16 cellular contexts compared by ENCODE assay signal in the genomic region with DNA sequence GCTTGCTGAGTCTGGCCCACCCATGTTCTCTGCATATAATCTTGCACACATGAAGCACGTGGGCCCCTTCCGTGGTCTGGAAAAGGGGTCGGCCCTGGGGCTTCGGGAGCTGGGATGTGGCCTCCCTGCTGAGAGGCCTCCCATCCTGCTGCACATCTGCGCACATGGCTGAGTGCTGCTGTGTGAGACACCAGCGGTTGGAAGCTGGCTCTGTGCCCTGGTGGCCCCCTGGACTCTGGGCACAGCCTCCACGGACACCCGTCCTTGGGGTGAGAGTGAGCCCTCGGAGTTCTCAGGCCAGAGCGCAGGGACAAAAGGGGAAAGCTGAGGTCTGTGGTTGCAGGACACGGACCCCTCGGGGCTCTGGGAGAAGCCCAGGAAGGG.
DNase-seq lines count a peak whose midpoint lies in the region; ATAC-seq, FAIRE-seq and TF ChIP-seq lines count a peak whose summit lies in the region.
"Had no signal": no experiment of that assay in that cellular context is flagged by ENCODE, and none has a peak within 500 bp of the region (broad histone marks: within the 10 kb centered on the region; RNA-seq: fewer than 3 reads in every experiment).

No MANE protein-coding gene starts in this region.

- POLR2A ChIA-PET in A673 (lab: Charles Lee; ENCODE audit: low non-redundant PET) = no interaction called here

- H3K27me3 ChIP-seq in A673 (replicated peaks; ENCODE audit: insufficient read depth, low read depth, low read length, poor library complexity) = no peaks in the 10 kb centered on the region
- H3K27me3 ChIP-seq: pancreas had no signal

- FAIRE-seq in GM12891 (lab: Jason Lieb, UNC) = no peak
- FAIRE-seq: pancreas, RCC 7860 had no signal

- CTCF ChIA-PET in A673 (lab: Charles Lee) = interaction anchor here (0.8 to 1.8 kb wide), 4 partner anchors 175 to 297 kb away, joined by 3 to 35 read pairs (median 3); no protein-coding TSS in a partner anchor

- in situ Hi-C loops in KBM-7 (cut with MboI; ENCODE audit: low pct_unique_long_range_greater_than_20kb, low sequenced_read_pairs) = no loop called here

- no peak for TF ChIP-seq CTCF in A673 (conservative IDR thresholded peaks at IDR 0.05; ENCODE audit: low read depth, low read length)

- intact Hi-C loops in A673 (cut with micrococcal nuclease; ENCODE audit: unreplicated experiment) = loop anchor here (10.0 kb wide), 1 partner anchor 633 kb away; no protein-coding TSS in a partner anchor

- DNase-seq in A673 (ENCODE audit: low spot score) = no peak
- peak; percentile 14 for DNase-seq in KBM-7
- DNase-seq in brain pericyte (ENCODE audit: low read depth, low spot score) = peak; percentile 47
- DNase-seq in left kidney (ENCODE audit: low read depth, low spot score) = peak; percentile 30
- no peak for DNase-seq in GM12891 (ENCODE audit: insufficient read length, low spot score)
- no peak for DNase-seq in stimulated activated CD4-positive, alpha-beta T cell treated with anti-CD3 and anti-CD28 coated beads, Interleukin-4, amount 100 ng/mL, for 24 hours
- DNase-seq in AG08396 (ENCODE audit: low spot score) = no peak
- DNase-seq: activated CD4-positive, alpha-beta T cell treated with anti-CD3 and anti-CD28 coated beads, Interleukin-2, amount 50 U/mL, for 1 hour; activated T-cell treated with anti-CD3 and anti-CD28 coated beads, Interleukin-2, amount 50 U/mL, for 72 hours; amniotic stem cell; foreskin melanocyte; midbrain had no signal

- H3K27ac ChIP-seq in A673 (ENCODE audit: low read depth, low read length, poor library complexity, severe bottlenecking) = peak overlapping the region; percentile 16
- H3K27ac ChIP-seq: pancreas, thoracic aorta had no signal

- no peaks in the 10 kb centered on the region for H3K9me3 ChIP-seq in A673 (ENCODE audit: low read depth, low read length, poor library complexity, severe bottlenecking)
- H3K9me3 ChIP-seq: pancreas, thoracic aorta had no signal

- TF ChIP-seq POLR2A in GM12891 (IDR thresholded peaks at IDR 0.05; ENCODE audit: low read depth, low read length) = no peak

- H3K4me1 ChIP-seq in A673 (ENCODE audit: insufficient read depth, low read length, poor library complexity, severe bottlenecking) = peaks cover 11% of the 10 kb centered on the region

- no peak for ATAC-seq in GM18517 (IDR thresholded peaks at IDR 0.05; ENCODE audit: unreplicated experiment)
- ATAC-seq: activated T-cell treated with anti-CD3 and anti-CD28 coated beads, Interleukin-2, amount 50 U/mL, for 72 hours had no signal

- peaks cover 1% of the 10 kb centered on the region for H3K36me3 ChIP-seq in A673 (ENCODE audit: insufficient read depth, low read length, poor library complexity, severe bottlenecking)

- BruUV-seq in A673 (replicated peaks; lab: Mats Ljungman, UMichigan) = no TSS peak

- no peak overlapping the region for H3K4me3 ChIP-seq in A673 (ENCODE audit: low read depth, low read length, poor library complexity, severe bottlenecking)
- H3K4me3 ChIP-seq: pancreas, thoracic aorta had no signal

TF ChIP-seq in GM12891, 5 proteins besides CTCF, POLR2A, EP300 and RAD21:
- TF ChIP-seq SPI1 (IDR thresholded peaks at IDR 0.05; ENCODE audit: low read depth, low read length) = no peak
- TF ChIP-seq TAF1 (IDR thresholded peaks at IDR 0.05; ENCODE audit: low read depth, low read length) = no peak
- TF ChIP-seq POLR2AphosphoS5 (IDR thresholded peaks at IDR 0.05; ENCODE audit: low read depth, low read length) = no peak
- TF ChIP-seq PAX5 (IDR thresholded peaks at IDR 0.05; ENCODE audit: insufficient read depth, low read length, severe bottlenecking) = no peak
- TF ChIP-seq POU2F2 (IDR thresholded peaks at IDR 0.05; ENCODE audit: low read depth, low read length) = no peak

Comparison
In these comparisons a context has a peak if more than half of its experiments do, and no peak if none do; other contexts are left out.
1. DNase-seq: peak in KBM-7 (single experiment), brain pericyte (single experiment) and left kidney (single experiment); none in A673 (single experiment), GM12891 (single experiment), stimulated activated CD4-positive, alpha-beta T cell treated with anti-CD3 and anti-CD28 coated beads, Interleukin-4, amount 100 ng/mL, for 24 hours (single experiment) and AG08396 (single experiment).